1 cellular context compared by ENCODE assay signal in the genomic region with DNA sequence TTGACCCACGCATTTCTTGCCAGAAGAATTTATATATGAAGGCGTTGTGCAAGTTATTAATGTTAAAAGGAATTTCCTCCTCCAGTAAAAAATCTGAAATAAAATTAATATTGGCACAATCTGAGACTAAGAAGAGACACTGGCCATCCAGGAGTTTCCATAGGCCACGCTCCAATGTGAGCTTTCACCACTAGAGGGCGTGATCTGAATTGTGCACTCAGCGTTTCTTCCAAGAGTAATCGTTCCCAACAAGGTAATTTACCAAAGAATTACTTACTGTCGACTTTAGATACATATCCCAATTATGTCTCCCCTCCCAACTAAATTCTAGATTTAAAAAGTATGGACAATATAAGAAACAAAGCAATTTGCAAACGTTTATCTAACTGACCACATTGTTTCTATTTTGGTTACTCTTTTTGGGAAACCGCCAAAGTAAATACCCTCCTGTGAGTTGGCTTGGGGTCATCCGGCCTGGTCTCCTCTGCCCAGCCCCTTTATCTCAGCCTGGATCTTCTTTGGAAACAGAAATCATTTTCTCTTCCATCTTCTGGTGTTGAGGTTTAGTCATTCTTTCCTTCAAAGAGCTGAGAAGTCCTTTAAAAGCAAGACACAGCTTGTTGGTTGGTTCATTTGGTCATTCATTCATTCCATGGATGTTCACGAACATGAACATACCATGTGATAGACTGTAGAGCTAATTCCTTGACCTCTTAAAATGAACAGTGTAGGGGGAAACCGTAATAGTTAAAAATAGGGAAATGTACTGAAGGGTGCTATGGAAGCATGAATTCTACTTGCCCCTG.
TF ChIP-seq lines count a peak whose summit lies in the region.

No MANE protein-coding gene starts in this region.

TF ChIP-seq in HepG2, 621 proteins besides CTCF, POLR2A, EP300 and RAD21 (continued from another document and continues in another):
- TF ChIP-seq TFDP2 (CRISPR knock-in tag; IDR thresholded peaks at IDR 0.05) (no peak), ZNF205 (CRISPR knock-in tag; IDR thresholded peaks at IDR 0.05) (no peak), MAFF (IDR thresholded peaks at IDR 0.05; ENCODE audit: low read depth, low read length) (peak; percentile 89), ZBTB20 (CRISPR knock-in tag; IDR thresholded peaks at IDR 0.05; ENCODE audit: borderline replicate concordance, low read depth) (no peak), AKAP8 (CRISPR knock-in tag; IDR thresholded peaks at IDR 0.05) (no peak), REXO4 (CRISPR knock-in tag; IDR thresholded peaks at IDR 0.05; ENCODE audit: borderline replicate concordance) (no peak), ZNF34 (CRISPR knock-in tag; IDR thresholded peaks at IDR 0.05; ENCODE audit: borderline replicate concordance) (no peak), FOXA1 (IDR thresholded peaks at IDR 0.05) (no peak), FOXA1 (CRISPR knock-in tag; IDR thresholded peaks at IDR 0.05) (0 out of 2 replicates have a peak, but pooled peaks have one; percentile 6), MTF2 (CRISPR knock-in tag; IDR thresholded peaks at IDR 0.05; ENCODE audit: borderline replicate concordance) (no peak), TOPORS (CRISPR knock-in tag; IDR thresholded peaks at IDR 0.05) (no peak), ZNF263 (CRISPR knock-in tag; IDR thresholded peaks at IDR 0.05) (no peak), NCOA1 (CRISPR knock-in tag; IDR thresholded peaks at IDR 0.05) (no peak), FOXA3 (CRISPR knock-in tag; IDR thresholded peaks at IDR 0.05) (peak; percentile 33; the same call in 1 of the 2 replicates), SP2 (CRISPR knock-in tag; IDR thresholded peaks at IDR 0.05) (no peak), SOX5 (CRISPR knock-in tag; IDR thresholded peaks at IDR 0.05; ENCODE audit: borderline replicate concordance) (no peak), RFXANK (CRISPR knock-in tag; IDR thresholded peaks at IDR 0.05) (no peak), NR3C1 (CRISPR knock-in tag; IDR thresholded peaks at IDR 0.05) (no peak), ZNF354B (CRISPR knock-in tag; IDR thresholded peaks at IDR 0.05) (no peak), ZBTB21 (CRISPR knock-in tag; IDR thresholded peaks at IDR 0.05) (no peak), ZNF124 (CRISPR knock-in tag; IDR thresholded peaks at IDR 0.05) (no peak), RARG (CRISPR knock-in tag; IDR thresholded peaks at IDR 0.05; ENCODE audit: low read depth) (no peak), IRF9 (CRISPR knock-in tag; IDR thresholded peaks at IDR 0.05; ENCODE audit: borderline replicate concordance) (no peak), ATF1 (CRISPR knock-in tag; IDR thresholded peaks at IDR 0.05) (no peak), ZNF773 (CRISPR knock-in tag; IDR thresholded peaks at IDR 0.05; ENCODE audit: borderline replicate concordance) (no peak), TAF15 (IDR thresholded peaks at IDR 0.05; ENCODE audit: low read depth, low read length, poor library complexity, severe bottlenecking) (no peak), SMC3 (IDR thresholded peaks at IDR 0.05; ENCODE audit: low read length) (peak; percentile 45), STAG1 (CRISPR knock-in tag; IDR thresholded peaks at IDR 0.05) (peak; percentile 39), NFE2 (CRISPR knock-in tag; IDR thresholded peaks at IDR 0.05) (no peak), SNAPC4 (CRISPR knock-in tag; IDR thresholded peaks at IDR 0.05) (no peak), ZNF609 (CRISPR knock-in tag; IDR thresholded peaks at IDR 0.05; ENCODE audit: borderline replicate concordance) (no peak), BCLAF1 (IDR thresholded peaks at IDR 0.05) (no peak)
- TF ChIP-seq, protein P1, sequence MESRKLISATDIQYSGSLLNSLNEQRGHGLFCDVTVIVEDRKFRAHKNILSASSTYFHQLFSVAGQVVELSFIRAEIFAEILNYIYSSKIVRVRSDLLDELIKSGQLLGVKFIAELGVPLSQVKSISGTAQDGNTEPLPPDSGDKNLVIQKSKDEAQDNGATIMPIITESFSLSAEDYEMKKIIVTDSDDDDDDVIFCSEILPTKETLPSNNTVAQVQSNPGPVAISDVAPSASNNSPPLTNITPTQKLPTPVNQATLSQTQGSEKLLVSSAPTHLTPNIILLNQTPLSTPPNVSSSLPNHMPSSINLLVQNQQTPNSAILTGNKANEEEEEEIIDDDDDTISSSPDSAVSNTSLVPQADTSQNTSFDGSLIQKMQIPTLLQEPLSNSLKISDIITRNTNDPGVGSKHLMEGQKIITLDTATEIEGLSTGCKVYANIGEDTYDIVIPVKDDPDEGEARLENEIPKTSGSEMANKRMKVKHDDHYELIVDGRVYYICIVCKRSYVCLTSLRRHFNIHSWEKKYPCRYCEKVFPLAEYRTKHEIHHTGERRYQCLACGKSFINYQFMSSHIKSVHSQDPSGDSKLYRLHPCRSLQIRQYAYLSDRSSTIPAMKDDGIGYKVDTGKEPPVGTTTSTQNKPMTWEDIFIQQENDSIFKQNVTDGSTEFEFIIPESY (CRISPR knock-in tag; IDR thresholded peaks at IDR 0.05): no peak
- TF ChIP-seq, protein P2, sequence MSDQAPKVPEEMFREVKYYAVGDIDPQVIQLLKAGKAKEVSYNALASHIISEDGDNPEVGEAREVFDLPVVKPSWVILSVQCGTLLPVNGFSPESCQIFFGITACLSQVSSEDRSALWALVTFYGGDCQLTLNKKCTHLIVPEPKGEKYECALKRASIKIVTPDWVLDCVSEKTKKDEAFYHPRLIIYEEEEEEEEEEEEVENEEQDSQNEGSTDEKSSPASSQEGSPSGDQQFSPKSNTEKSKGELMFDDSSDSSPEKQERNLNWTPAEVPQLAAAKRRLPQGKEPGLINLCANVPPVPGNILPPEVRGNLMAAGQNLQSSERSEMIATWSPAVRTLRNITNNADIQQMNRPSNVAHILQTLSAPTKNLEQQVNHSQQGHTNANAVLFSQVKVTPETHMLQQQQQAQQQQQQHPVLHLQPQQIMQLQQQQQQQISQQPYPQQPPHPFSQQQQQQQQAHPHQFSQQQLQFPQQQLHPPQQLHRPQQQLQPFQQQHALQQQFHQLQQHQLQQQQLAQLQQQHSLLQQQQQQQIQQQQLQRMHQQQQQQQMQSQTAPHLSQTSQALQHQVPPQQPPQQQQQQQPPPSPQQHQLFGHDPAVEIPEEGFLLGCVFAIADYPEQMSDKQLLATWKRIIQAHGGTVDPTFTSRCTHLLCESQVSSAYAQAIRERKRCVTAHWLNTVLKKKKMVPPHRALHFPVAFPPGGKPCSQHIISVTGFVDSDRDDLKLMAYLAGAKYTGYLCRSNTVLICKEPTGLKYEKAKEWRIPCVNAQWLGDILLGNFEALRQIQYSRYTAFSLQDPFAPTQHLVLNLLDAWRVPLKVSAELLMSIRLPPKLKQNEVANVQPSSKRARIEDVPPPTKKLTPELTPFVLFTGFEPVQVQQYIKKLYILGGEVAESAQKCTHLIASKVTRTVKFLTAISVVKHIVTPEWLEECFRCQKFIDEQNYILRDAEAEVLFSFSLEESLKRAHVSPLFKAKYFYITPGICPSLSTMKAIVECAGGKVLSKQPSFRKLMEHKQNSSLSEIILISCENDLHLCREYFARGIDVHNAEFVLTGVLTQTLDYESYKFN (CRISPR knock-in tag; conservative IDR thresholded peaks at IDR 0.05): no peak
- TF ChIP-seq, protein P3, sequence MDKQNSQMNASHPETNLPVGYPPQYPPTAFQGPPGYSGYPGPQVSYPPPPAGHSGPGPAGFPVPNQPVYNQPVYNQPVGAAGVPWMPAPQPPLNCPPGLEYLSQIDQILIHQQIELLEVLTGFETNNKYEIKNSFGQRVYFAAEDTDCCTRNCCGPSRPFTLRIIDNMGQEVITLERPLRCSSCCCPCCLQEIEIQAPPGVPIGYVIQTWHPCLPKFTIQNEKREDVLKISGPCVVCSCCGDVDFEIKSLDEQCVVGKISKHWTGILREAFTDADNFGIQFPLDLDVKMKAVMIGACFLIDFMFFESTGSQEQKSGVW (CRISPR knock-in tag; IDR thresholded peaks at IDR 0.05; ENCODE audit: borderline replicate concordance): no peak
